ENCODE assay signal across 2 cellular contexts in the genomic region with DNA sequence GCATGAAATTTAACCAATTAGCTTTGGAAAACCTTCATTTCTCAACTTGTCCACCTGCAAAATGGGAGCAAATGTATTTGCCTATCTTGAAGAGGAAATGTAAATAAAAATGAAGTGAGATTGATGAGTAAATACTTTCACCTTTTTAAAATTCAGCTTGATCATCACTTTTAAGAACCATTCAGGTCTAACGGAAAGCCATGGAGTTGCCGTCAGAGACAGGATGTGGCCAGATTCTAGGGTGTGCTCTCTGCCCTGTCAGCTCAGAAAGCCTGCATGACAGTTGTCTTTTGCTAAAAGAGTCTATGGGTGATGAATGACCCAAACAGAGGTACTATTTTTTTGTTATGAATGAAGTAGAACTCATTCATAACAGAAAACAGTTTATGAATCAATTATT.
A peak's percentile ranks its signal among the peaks of the same experiment; 100 is the strongest.
TF ChIP-seq lines count a peak whose summit lies in the region.

No MANE protein-coding gene starts in this region.

TF ChIP-seq in A549, 52 proteins besides CTCF, POLR2A, EP300 and RAD21 (continued from another document):
- TF ChIP-seq HOXB5 (CRISPR knock-in tag; IDR thresholded peaks at IDR 0.05) (no peak), MAFK (IDR thresholded peaks at IDR 0.05; ENCODE audit: partially characterized antibody) (peak; percentile 68)

TF ChIP-seq in GM12878, 131 proteins besides CTCF, POLR2A, EP300 and RAD21:
- TF ChIP-seq ZBTB4 (CRISPR knock-in tag; IDR thresholded peaks at IDR 0.05) (no peak), SREBF2 (IDR thresholded peaks at IDR 0.05; ENCODE audit: low read length) (no peak), IRF4 (IDR thresholded peaks at IDR 0.05; ENCODE audit: low read depth, low read length) (no peak), USF2 (IDR thresholded peaks at IDR 0.05; ENCODE audit: borderline replicate concordance, low read depth, low read length) (no peak), SRF (IDR thresholded peaks at IDR 0.05; ENCODE audit: low read depth in 2 of 2, low read length in 2 of 2) (no peak), RFX5 (IDR thresholded peaks at IDR 0.05; ENCODE audit: low read depth, low read length) (no peak), SMAD5 (IDR thresholded peaks at IDR 0.05; ENCODE audit: low read depth) (no peak), EZH2 (IDR thresholded peaks at IDR 0.05; ENCODE audit: borderline replicate concordance, control insufficient read depth, low read depth, low read length) (no peak), SIX5 (IDR thresholded peaks at IDR 0.05; ENCODE audit: low read depth, low read length, severe bottlenecking) (no peak), SUPT20H (IDR thresholded peaks at IDR 0.05; ENCODE audit: borderline replicate concordance, control insufficient read depth, low read depth, low read length) (no peak), MAX (IDR thresholded peaks at IDR 0.05; ENCODE audit: low read depth, low read length) (no peak), HCFC1 (IDR thresholded peaks at IDR 0.05; ENCODE audit: low read length) (no peak), ZSCAN29 (IDR thresholded peaks at IDR 0.05) (no peak), ZNF687 (IDR thresholded peaks at IDR 0.05) (no peak), DPF2 (IDR thresholded peaks at IDR 0.05) (no peak)
- TF ChIP-seq, protein P1, sequence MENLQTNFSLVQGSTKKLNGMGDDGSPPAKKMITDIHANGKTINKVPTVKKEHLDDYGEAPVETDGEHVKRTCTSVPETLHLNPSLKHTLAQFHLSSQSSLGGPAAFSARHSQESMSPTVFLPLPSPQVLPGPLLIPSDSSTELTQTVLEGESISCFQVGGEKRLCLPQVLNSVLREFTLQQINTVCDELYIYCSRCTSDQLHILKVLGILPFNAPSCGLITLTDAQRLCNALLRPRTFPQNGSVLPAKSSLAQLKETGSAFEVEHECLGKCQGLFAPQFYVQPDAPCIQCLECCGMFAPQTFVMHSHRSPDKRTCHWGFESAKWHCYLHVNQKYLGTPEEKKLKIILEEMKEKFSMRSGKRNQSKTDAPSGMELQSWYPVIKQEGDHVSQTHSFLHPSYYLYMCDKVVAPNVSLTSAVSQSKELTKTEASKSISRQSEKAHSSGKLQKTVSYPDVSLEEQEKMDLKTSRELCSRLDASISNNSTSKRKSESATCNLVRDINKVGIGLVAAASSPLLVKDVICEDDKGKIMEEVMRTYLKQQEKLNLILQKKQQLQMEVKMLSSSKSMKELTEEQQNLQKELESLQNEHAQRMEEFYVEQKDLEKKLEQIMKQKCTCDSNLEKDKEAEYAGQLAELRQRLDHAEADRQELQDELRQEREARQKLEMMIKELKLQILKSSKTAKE (IDR thresholded peaks at IDR 0.05; ENCODE audit: low read depth, poor library complexity, severe bottlenecking): no peak
